Comparison of ENCODE assay signal across 8 cellular contexts in genomic region chr12:57087689-57088441, GRCh38.
DNase-seq lines count a peak whose midpoint lies in the region; ATAC-seq and TF ChIP-seq lines count a peak whose summit lies in the region.

No MANE protein-coding gene starts in this region.

- peaks cover 64% of the 10 kb centered on the region for H3K36me3 Mint-ChIP-seq in stimulated activated effector memory CD8-positive, alpha-beta T cell treated with anti-CD3 and anti-CD28 coated beads, Interleukin-12 subunit alpha, Interleukin-12 subunit beta, amount 100 ng/mL, for 72 hours

- H3K4me3 ChIP-seq in muscle layer of duodenum (ENCODE audit: low read depth in 1 of 2, low read length in 2 of 2) = peak overlapping the region; percentile 58 to 72

- H3K27ac ChIP-seq in epithelial cell of prostate (peak overlapping the region; percentile 99), muscle layer of duodenum (ENCODE audit: low read length) (peak overlapping the region; percentile 98)

- H3K9me3 Mint-ChIP-seq in stimulated activated effector memory CD8-positive, alpha-beta T cell treated with anti-CD3 and anti-CD28 coated beads, Interleukin-12 subunit alpha, Interleukin-12 subunit beta, amount 100 ng/mL, for 72 hours = no peaks in the 10 kb centered on the region

- in situ Hi-C loops in GM18951 (cut with MboI; ENCODE audit: low sequenced_read_pairs, unreplicated experiment) = no loop called here

- H3K4me1 Mint-ChIP-seq in stimulated activated effector memory CD8-positive, alpha-beta T cell treated with anti-CD3 and anti-CD28 coated beads, Interleukin-12 subunit alpha, Interleukin-12 subunit beta, amount 100 ng/mL, for 72 hours = peaks cover 71% of the 10 kb centered on the region

- H3K4me3 Mint-ChIP-seq in stimulated activated effector memory CD8-positive, alpha-beta T cell treated with anti-CD3 and anti-CD28 coated beads, Interleukin-12 subunit alpha, Interleukin-12 subunit beta, amount 100 ng/mL, for 72 hours = peak overlapping the region; percentile 98

- TF ChIP-seq POLR2A in GM18951 (IDR thresholded peaks at IDR 0.05; ENCODE audit: extremely low read depth, insufficient read depth, insufficient read length) = peak; percentile 55

- peaks cover 16 to 39% of the 10 kb centered on the region in 2 donors for H3K4me1 ChIP-seq in muscle layer of duodenum (ENCODE audit: control insufficient read depth in 1 of 2, insufficient read depth in 2 of 2, low read length in 2 of 2)

- ATAC-seq in HG03196 (IDR thresholded peaks at IDR 0.05; ENCODE audit: unreplicated experiment) = peak; percentile 38
- peak; percentile 72 for ATAC-seq in stimulated activated effector memory CD8-positive, alpha-beta T cell treated with anti-CD3 and anti-CD28 coated beads, Interleukin-12 subunit alpha, Interleukin-12 subunit beta, amount 100 ng/mL, for 72 hours

- H3K36me3 ChIP-seq in muscle layer of duodenum (ENCODE audit: control insufficient read depth in 1 of 2, insufficient read depth in 2 of 2, low read length in 2 of 2) = peaks cover 19 to 32% of the 10 kb centered on the region in 2 donors

- H3K27me3 ChIP-seq in muscle layer of duodenum (ENCODE audit: low read depth, low read length) = no peaks in the 10 kb centered on the region

- H3K27ac Mint-ChIP-seq in stimulated activated effector memory CD8-positive, alpha-beta T cell treated with anti-CD3 and anti-CD28 coated beads, Interleukin-12 subunit alpha, Interleukin-12 subunit beta, amount 100 ng/mL, for 72 hours = peak overlapping the region; percentile 93

- DNase-seq in Ammon's horn (ENCODE audit: low spot score) (peak; percentile 62), NOMO-1 treated with dmso at 0.1 percent for 144 hours (lab: John Stamatoyannopoulos, UW; ENCODE audit: unreplicated experiment) (peak; percentile 52), activated T-cell treated with anti-CD3 and anti-CD28 coated beads for 1 hour (ENCODE audit: low read depth) (peak; percentile 65), epithelial cell of prostate (ENCODE audit: low read depth, low spot score) (peak; percentile 78)
- peak; percentile 70 to 90 for DNase-seq in stimulated activated effector memory CD8-positive, alpha-beta T cell treated with anti-CD3 and anti-CD28 coated beads, Interleukin-12 subunit alpha, Interleukin-12 subunit beta, amount 100 ng/mL, for 72 hours (ENCODE audit: low spot score in 2 of 2)

- no peaks in the 10 kb centered on the region for H3K9me3 ChIP-seq in muscle layer of duodenum (ENCODE audit: control insufficient read depth in 1 of 2, low read length in 2 of 2)

Comparison
In these comparisons a context has a peak if more than half of its experiments do, and no peak if none do; other contexts are left out.
1. Peak in every context shown above with its lines: DNase-seq, ATAC-seq, H3K4me3 ChIP-seq and H3K27ac ChIP-seq.